Comparison of ENCODE assay signal across 8 cellular contexts in the genomic region with DNA sequence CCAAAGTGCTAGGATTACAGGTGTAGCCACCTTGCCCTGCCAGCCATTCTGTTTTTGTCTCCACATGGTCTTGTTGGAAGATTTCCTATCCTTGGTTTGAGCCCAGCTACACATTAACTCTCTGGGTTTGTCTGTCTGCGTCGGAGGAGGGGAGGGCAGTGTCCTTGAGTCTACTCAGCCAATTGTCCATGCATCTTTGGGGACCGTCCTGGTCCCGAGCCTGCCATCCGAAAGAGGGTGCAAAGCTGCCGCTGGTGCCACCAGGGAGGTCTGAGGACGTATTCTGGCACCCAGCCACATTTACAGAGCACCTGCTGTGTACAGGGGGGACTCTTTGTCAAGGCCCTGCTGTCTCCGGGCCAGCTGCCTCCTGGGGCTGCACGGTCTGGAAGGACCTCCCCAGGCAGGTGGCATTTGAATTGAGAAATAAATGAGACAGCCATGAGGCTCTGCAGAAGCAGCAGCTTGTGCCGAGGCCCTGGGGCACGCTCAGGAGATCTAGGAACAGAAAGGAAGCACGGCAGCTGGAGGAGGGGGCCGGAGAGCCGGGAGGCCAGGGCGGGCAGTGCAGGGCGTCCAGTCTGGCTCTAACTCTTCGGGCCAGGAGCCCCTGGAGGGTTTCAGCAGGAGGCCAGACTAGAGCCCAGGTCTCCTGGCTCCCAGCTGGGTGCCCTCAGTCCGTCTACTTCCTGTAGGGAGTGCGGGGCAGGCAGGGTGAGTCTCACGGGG. TPM values are rescaled to one million over a fixed set of nuclear protein-coding genes. Genes with fewer than 3 reads are reported as not detected.
DNase-seq lines count a peak whose midpoint lies in the region; ATAC-seq, FAIRE-seq and TF ChIP-seq lines count a peak whose summit lies in the region.

No MANE protein-coding gene starts in this region.

- H3K4me3 Mint-ChIP-seq in brain = peak overlapping the region; percentile 26 to 64 (median 50)
- peak overlapping the region; percentile 65 for H3K4me3 Mint-ChIP-seq in neural progenitor cell

- peaks cover 6% of the 10 kb centered on the region for H3F3A ChIP-seq in neural progenitor cell (ENCODE audit: low read depth)

- H2AFZ ChIP-seq in neural progenitor cell (replicated peaks) = no peak overlapping the region

- H3K4me3 ChIP-seq in neural progenitor cell = peak overlapping the region; percentile 79

- peak overlapping the region; percentile 82 for H3K27ac ChIP-seq in KOPT-K1 (ENCODE audit: low read depth, low read length, poor library complexity, severe bottlenecking)
- no peak overlapping the region for H3K27ac ChIP-seq in neural progenitor cell

- no peaks in the 10 kb centered on the region for H3K9me3 Mint-ChIP-seq in brain
- no peaks in the 10 kb centered on the region for H3K9me3 Mint-ChIP-seq in neural progenitor cell

- peaks cover 10% of the 10 kb centered on the region for H3K4me1 ChIP-seq in neural progenitor cell

- no peaks in the 10 kb centered on the region for H3K9me3 ChIP-seq in KOPT-K1 (ENCODE audit: insufficient read depth, low read length, poor library complexity, severe bottlenecking)
- no peaks in the 10 kb centered on the region for H3K9me3 ChIP-seq in neural progenitor cell (ENCODE audit: low read depth)

- peak overlapping the region; percentile 95 for H3K4me2 ChIP-seq in neural progenitor cell

- peaks cover 8% of the 10 kb centered on the region for H3K79me2 ChIP-seq in neural progenitor cell (ENCODE audit: low read depth)

- H3K27ac Mint-ChIP-seq in brain (peak overlapping the region; percentile 22 to 75 (median 51)), neural progenitor cell (peak overlapping the region; percentile 62)

- no peak overlapping the region for H3K9ac ChIP-seq in neural progenitor cell

- ATAC-seq in GM18517 (IDR thresholded peaks at IDR 0.05; ENCODE audit: unreplicated experiment) = no peak

- H3K36me3 ChIP-seq in KOPT-K1 (ENCODE audit: insufficient read depth, low read length) = peaks cover 51% of the 10 kb centered on the region; the same call in 1 of the 2 replicates
- no peaks in the 10 kb centered on the region for H3K36me3 ChIP-seq in neural progenitor cell

- TF ChIP-seq CTCF in brain (conservative IDR thresholded peaks at IDR 0.05) = no peak
- TF ChIP-seq CTCF in neural progenitor cell (IDR thresholded peaks at IDR 0.05) = no peak
- TF ChIP-seq CTCF in D721Med (IDR thresholded peaks at IDR 0.05; ENCODE audit: insufficient read depth, missing control alignments) = no peak

- H3K27me3 Mint-ChIP-seq in brain (no peaks in the 10 kb centered on the region), neural progenitor cell (ENCODE audit: insufficient read depth, low read depth) (peaks cover 9% of the 10 kb centered on the region)

- H3K4me1 Mint-ChIP-seq in brain (peaks cover 16% of the 10 kb centered on the region), neural progenitor cell (peaks cover 27% of the 10 kb centered on the region)

- H4K20me1 ChIP-seq in neural progenitor cell (ENCODE audit: low read depth) = peaks cover 20% of the 10 kb centered on the region

- DNase-seq in DMS 273 (lab: John Stamatoyannopoulos, UW; ENCODE audit: unreplicated experiment) (peak; percentile 77), neural progenitor cell (ENCODE audit: low spot score) (no peak), Kasumi-1 (lab: John Stamatoyannopoulos, UW) (no peak), D721Med (ENCODE audit: insufficient read length, low spot score) (no peak), NCI-H2227 treated with DMSO at 0.1 percent for 48 hours (lab: John Stamatoyannopoulos, UW) (no peak)

- FAIRE-seq in D721Med (lab: Jason Lieb, UNC) = no peak

- no peaks in the 10 kb centered on the region for H3K27me3 ChIP-seq in neural progenitor cell

- H3K36me3 Mint-ChIP-seq in brain (peaks cover 8% of the 10 kb centered on the region), neural progenitor cell (peaks cover 2% of the 10 kb centered on the region)

RNA-seq across cellular contexts. Expression of a gene that starts 1.5 kb away (rescaled TPM):
- 83.9 TPM for polyA plus RNA-seq in brain (ENCODE audit: insufficient read depth, low read depth, low replicate concordance)
- 29.9 and 101 TPM in 2 replicates for total RNA-seq in neural progenitor cell (ENCODE audit: low replicate concordance)

RNA-seq across cellular contexts. Expression of a gene that starts 11.0 kb away (rescaled TPM):
- polyA plus RNA-seq in brain (ENCODE audit: insufficient read depth, low read depth, low replicate concordance) = not detected
- total RNA-seq in neural progenitor cell (ENCODE audit: low replicate concordance) = not detected in 2 replicates

RNA-seq across cellular contexts. Expression of a gene that starts 13.5 kb away (rescaled TPM):
- 63.6 TPM for polyA plus RNA-seq in brain (ENCODE audit: insufficient read depth, low read depth, low replicate concordance)
- total RNA-seq in neural progenitor cell (ENCODE audit: low replicate concordance) = 12.7 and 53.7 TPM in 2 replicates

RNA-seq across cellular contexts. Expression of a gene that starts 36.9 kb away (rescaled TPM):
- polyA plus RNA-seq in brain (ENCODE audit: insufficient read depth, low read depth, low replicate concordance) = 1.2 TPM
- 0.71 TPM in 1 of 2 replicates, not detected in the other for total RNA-seq in neural progenitor cell (ENCODE audit: low replicate concordance)

RNA-seq across cellular contexts. Expression of a gene that starts 56.8 kb away (rescaled TPM):
- polyA plus RNA-seq in brain (ENCODE audit: insufficient read depth, low read depth, low replicate concordance) = 22.2 TPM
- 11.1 and 30.1 TPM in 2 replicates for total RNA-seq in neural progenitor cell (ENCODE audit: low replicate concordance)
